Comparison of ENCODE assay signal across 1 cellular context in the genomic region with DNA sequence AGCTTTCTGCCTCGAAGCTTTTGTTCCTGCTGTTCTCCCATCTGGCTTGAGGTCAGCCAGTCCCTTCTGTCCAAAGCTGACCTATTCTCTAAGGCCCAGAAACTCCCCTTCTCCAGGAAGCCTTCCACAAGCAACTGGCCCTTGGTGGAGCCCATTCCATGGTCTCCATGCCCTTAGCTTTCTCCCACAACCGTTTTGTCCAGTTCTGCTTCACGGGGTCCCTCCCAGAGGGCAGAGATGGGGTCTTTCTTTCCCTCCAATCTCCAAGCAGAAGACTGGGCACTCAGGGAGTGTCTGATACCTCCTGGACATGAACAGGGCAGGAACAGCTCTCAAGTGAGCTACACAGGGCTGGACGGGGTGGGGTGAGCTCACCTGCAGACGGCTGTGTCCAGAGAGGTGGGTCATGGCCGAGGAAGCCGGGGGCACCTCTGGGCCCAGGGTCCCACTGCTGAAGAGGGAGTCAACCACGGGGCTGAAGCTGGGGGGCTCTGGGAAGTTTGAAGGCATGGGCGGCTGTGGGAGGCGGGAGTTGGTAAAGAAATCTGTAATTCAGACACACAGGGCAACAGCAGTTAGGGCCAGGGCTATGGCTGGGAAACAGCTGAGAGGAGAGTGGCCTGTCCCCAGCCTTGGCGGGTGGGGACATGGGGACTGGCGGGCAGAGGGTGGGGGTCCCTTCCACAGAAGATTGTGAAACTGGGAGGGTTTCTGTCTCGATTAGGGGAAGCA.
TF ChIP-seq lines count a peak whose summit lies in the region.

No MANE protein-coding gene starts in this region.

TF ChIP-seq in HepG2, 621 proteins besides CTCF, POLR2A, EP300 and RAD21 (continued from another document):
- TF ChIP-seq, protein P1, sequence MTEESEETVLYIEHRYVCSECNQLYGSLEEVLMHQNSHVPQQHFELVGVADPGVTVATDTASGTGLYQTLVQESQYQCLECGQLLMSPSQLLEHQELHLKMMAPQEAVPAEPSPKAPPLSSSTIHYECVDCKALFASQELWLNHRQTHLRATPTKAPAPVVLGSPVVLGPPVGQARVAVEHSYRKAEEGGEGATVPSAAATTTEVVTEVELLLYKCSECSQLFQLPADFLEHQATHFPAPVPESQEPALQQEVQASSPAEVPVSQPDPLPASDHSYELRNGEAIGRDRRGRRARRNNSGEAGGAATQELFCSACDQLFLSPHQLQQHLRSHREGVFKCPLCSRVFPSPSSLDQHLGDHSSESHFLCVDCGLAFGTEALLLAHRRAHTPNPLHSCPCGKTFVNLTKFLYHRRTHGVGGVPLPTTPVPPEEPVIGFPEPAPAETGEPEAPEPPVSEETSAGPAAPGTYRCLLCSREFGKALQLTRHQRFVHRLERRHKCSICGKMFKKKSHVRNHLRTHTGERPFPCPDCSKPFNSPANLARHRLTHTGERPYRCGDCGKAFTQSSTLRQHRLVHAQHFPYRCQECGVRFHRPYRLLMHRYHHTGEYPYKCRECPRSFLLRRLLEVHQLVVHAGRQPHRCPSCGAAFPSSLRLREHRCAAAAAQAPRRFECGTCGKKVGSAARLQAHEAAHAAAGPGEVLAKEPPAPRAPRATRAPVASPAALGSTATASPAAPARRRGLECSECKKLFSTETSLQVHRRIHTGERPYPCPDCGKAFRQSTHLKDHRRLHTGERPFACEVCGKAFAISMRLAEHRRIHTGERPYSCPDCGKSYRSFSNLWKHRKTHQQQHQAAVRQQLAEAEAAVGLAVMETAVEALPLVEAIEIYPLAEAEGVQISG (CRISPR knock-in tag; IDR thresholded peaks at IDR 0.05), result no peak
- TF ChIP-seq ZNF550 (CRISPR knock-in tag; IDR thresholded peaks at IDR 0.05; ENCODE audit: borderline replicate concordance) (no peak), RBM22 (optimal IDR thresholded peaks at IDR 0.05; ENCODE audit: low read length) (peak; percentile 98), PHF5A (CRISPR knock-in tag; IDR thresholded peaks at IDR 0.05; ENCODE audit: low read depth, unreplicated experiment) (no peak), ZNF292 (CRISPR knock-in tag; IDR thresholded peaks at IDR 0.05; ENCODE audit: borderline replicate concordance, low read depth) (no peak), NFE2 (CRISPR knock-in tag; IDR thresholded peaks at IDR 0.05) (no peak; the same call in 1 of the 2 replicates), ZNF83 (CRISPR knock-in tag; IDR thresholded peaks at IDR 0.05; ENCODE audit: borderline replicate concordance) (no peak), NBN (conservative IDR thresholded peaks at IDR 0.05) (no peak), ZFP62 (CRISPR knock-in tag; IDR thresholded peaks at IDR 0.05) (no peak)
- TF ChIP-seq, protein P2, sequence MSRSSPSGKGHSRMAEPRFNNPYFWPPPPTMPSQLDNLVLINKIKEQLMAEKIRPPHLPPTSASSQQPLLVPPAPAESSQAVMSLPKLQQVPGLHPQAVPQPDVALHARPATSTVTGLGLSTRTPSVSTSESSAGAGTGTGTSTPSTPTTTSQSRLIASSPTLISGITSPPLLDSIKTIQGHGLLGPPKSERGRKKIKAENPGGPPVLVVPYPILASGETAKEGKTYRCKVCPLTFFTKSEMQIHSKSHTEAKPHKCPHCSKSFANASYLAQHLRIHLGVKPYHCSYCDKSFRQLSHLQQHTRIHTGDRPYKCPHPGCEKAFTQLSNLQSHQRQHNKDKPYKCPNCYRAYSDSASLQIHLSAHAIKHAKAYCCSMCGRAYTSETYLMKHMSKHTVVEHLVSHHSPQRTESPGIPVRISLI (CRISPR knock-in tag; IDR thresholded peaks at IDR 0.05; ENCODE audit: borderline replicate concordance), result no peak
- TF ChIP-seq, protein P3, sequence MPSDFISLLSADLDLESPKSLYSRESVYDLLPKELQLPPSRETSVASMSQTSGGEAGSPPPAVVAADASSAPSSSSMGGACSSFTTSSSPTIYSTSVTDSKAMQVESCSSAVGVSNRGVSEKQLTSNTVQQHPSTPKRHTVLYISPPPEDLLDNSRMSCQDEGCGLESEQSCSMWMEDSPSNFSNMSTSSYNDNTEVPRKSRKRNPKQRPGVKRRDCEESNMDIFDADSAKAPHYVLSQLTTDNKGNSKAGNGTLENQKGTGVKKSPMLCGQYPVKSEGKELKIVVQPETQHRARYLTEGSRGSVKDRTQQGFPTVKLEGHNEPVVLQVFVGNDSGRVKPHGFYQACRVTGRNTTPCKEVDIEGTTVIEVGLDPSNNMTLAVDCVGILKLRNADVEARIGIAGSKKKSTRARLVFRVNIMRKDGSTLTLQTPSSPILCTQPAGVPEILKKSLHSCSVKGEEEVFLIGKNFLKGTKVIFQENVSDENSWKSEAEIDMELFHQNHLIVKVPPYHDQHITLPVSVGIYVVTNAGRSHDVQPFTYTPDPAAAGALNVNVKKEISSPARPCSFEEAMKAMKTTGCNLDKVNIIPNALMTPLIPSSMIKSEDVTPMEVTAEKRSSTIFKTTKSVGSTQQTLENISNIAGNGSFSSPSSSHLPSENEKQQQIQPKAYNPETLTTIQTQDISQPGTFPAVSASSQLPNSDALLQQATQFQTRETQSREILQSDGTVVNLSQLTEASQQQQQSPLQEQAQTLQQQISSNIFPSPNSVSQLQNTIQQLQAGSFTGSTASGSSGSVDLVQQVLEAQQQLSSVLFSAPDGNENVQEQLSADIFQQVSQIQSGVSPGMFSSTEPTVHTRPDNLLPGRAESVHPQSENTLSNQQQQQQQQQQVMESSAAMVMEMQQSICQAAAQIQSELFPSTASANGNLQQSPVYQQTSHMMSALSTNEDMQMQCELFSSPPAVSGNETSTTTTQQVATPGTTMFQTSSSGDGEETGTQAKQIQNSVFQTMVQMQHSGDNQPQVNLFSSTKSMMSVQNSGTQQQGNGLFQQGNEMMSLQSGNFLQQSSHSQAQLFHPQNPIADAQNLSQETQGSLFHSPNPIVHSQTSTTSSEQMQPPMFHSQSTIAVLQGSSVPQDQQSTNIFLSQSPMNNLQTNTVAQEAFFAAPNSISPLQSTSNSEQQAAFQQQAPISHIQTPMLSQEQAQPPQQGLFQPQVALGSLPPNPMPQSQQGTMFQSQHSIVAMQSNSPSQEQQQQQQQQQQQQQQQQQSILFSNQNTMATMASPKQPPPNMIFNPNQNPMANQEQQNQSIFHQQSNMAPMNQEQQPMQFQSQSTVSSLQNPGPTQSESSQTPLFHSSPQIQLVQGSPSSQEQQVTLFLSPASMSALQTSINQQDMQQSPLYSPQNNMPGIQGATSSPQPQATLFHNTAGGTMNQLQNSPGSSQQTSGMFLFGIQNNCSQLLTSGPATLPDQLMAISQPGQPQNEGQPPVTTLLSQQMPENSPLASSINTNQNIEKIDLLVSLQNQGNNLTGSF (CRISPR knock-in tag; IDR thresholded peaks at IDR 0.05), result no peak
- TF ChIP-seq, protein P4, sequence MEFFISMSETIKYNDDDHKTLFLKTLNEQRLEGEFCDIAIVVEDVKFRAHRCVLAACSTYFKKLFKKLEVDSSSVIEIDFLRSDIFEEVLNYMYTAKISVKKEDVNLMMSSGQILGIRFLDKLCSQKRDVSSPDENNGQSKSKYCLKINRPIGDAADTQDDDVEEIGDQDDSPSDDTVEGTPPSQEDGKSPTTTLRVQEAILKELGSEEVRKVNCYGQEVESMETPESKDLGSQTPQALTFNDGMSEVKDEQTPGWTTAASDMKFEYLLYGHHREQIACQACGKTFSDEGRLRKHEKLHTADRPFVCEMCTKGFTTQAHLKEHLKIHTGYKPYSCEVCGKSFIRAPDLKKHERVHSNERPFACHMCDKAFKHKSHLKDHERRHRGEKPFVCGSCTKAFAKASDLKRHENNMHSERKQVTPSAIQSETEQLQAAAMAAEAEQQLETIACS (CRISPR knock-in tag; IDR thresholded peaks at IDR 0.05), result no peak
